Comparison of ENCODE assay signal across 1 cellular context in the genomic region with DNA sequence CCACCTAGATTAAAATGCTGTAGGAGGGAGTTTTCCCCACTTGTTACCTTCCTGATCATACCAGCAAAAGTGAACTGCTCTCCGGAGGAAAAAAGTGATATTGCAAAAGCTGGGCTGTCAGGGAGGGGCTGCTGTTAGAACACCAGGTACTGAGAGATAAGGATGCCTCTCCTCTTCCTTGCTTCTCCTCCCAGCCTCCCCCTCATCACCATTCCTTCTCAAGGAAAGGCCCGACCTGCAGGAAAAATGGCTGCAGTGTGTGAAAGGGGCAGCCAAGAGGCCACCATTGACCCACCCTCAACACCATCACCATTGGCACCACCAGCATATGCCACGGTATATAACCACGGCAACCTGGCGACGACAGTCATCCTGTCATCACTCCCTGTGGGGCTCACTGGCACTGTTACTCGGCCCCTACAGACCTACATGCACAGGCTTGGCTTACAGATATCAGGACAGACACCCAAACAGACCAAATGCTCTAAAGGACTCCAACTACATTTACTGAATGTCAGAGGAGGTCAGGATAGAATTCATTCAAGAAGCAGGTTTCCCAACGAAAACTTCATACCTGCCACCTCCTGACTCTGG.
TF ChIP-seq lines count a peak whose summit lies in the region.

No MANE protein-coding gene starts in this region.

TF ChIP-seq in K562, 482 proteins besides CTCF, POLR2A, EP300 and RAD21 (continued from another document):
- TF ChIP-seq NEUROD1 (IDR thresholded peaks at IDR 0.05; ENCODE audit: borderline replicate concordance, low read depth, low read length, partially characterized antibody) (peak; percentile 21), CTBP1 (IDR thresholded peaks at IDR 0.05; ENCODE audit: borderline replicate concordance) (peak; percentile 96), TEAD4 (IDR thresholded peaks at IDR 0.05; ENCODE audit: low read length) (peak; percentile 45; the same call in 1 of the 2 replicates), TEAD4 (CRISPR knock-in tag; IDR thresholded peaks at IDR 0.05; ENCODE audit: borderline replicate concordance) (no peak), ZNF347 (CRISPR knock-in tag; IDR thresholded peaks at IDR 0.05; ENCODE audit: low read depth) (no peak), ZNF436 (CRISPR knock-in tag; IDR thresholded peaks at IDR 0.05) (no peak), POLR2H (tag; IDR thresholded peaks at IDR 0.05; ENCODE audit: low read depth) (no peak), ZNF75A (CRISPR knock-in tag; IDR thresholded peaks at IDR 0.05) (no peak), YY1 (IDR thresholded peaks at IDR 0.05; ENCODE audit: borderline replicate concordance in 1 of 3, control insufficient read depth in 1 of 3, extremely low read depth in 1 of 3, insufficient read depth in 3 of 3, insufficient read length in 1 of 3, insufficient replicate concordance in 2 of 3, low read depth in 1 of 3, low read length in 2 of 3) (peak in 1 of 3 experiments; percentile 17), FOXK2 (conservative IDR thresholded peaks at IDR 0.05 in 1 of 2, IDR thresholded peaks at IDR 0.05 in 1 of 2; ENCODE audit: low read depth in 2 of 2) (no peak), ZEB2 (IDR thresholded peaks at IDR 0.05) (peak; percentile 88), CHD4 (IDR thresholded peaks at IDR 0.05; ENCODE audit: insufficient read depth, insufficient replicate concordance, low read depth, low read length, poor library complexity, severe bottlenecking) (no peak), ZNF431 (CRISPR knock-in tag; IDR thresholded peaks at IDR 0.05) (no peak), CHD1 (IDR thresholded peaks at IDR 0.05; ENCODE audit: low read length) (no peak), FOXM1 (IDR thresholded peaks at IDR 0.05; ENCODE audit: low read depth) (no peak), FOXM1 (CRISPR knock-in tag; IDR thresholded peaks at IDR 0.05; ENCODE audit: low read depth) (no peak), TCF3 (CRISPR knock-in tag; IDR thresholded peaks at IDR 0.05) (peak; percentile 85), IRF9 (tag; IDR thresholded peaks at IDR 0.05) (no peak), ZNF232 (CRISPR knock-in tag; IDR thresholded peaks at IDR 0.05) (no peak), GABPB2 (CRISPR knock-in tag; conservative IDR thresholded peaks at IDR 0.05) (no peak), CBX3 (IDR thresholded peaks at IDR 0.05; ENCODE audit: borderline replicate concordance in 1 of 2, low read length in 2 of 2) (no peak), EZH2 (IDR thresholded peaks at IDR 0.05; ENCODE audit: borderline replicate concordance, low read depth, low read length) (no peak), MEIS2 (IDR thresholded peaks at IDR 0.05; ENCODE audit: partially characterized antibody) (peak; percentile 47), ZNF707 (CRISPR knock-in tag; conservative IDR thresholded peaks at IDR 0.05) (no peak), CEBPB (tag; IDR thresholded peaks at IDR 0.05) (peak; percentile 87), SMARCC2 (IDR thresholded peaks at IDR 0.05; ENCODE audit: low read depth) (0 out of 2 replicates have a peak, but pooled peaks have one; percentile 48), NFE2L1 (tag; IDR thresholded peaks at IDR 0.05; ENCODE audit: borderline replicate concordance, low read depth) (no peak), EHMT2 (IDR thresholded peaks at IDR 0.05) (peak; percentile 57; the same call in 1 of the 2 replicates), RCOR1 (IDR thresholded peaks at IDR 0.05; ENCODE audit: borderline replicate concordance in 1 of 2, low read depth in 2 of 2, low read length in 2 of 2) (peak in 1 of 2 experiments; percentile 83; a peak in 2 of 4 replicates), ETV6 (IDR thresholded peaks at IDR 0.05; ENCODE audit: borderline replicate concordance in 1 of 2, low read depth in 2 of 2, low read length in 1 of 2) (no peak), ETV6 (CRISPR knock-in tag; IDR thresholded peaks at IDR 0.05; ENCODE audit: borderline replicate concordance) (no peak), POLR2G (IDR thresholded peaks at IDR 0.05; ENCODE audit: low read depth, low read length) (no peak), SMAD4 (CRISPR knock-in tag; conservative IDR thresholded peaks at IDR 0.05) (0 out of 2 replicates have a peak, but pooled peaks have one; percentile 38), ZKSCAN1 (IDR thresholded peaks at IDR 0.05; ENCODE audit: low read depth, low read length) (0 out of 2 replicates have a peak, but pooled peaks have one; percentile 37), KDM1A (IDR thresholded peaks at IDR 0.05) (peak in 1 of 2 experiments; percentile 52; a peak in 2 of 4 replicates), EP400 (IDR thresholded peaks at IDR 0.05) (no peak), CBX2 (IDR thresholded peaks at IDR 0.05; ENCODE audit: insufficient read depth, low read length, poor library complexity, severe bottlenecking) (no peak), MTA3 (IDR thresholded peaks at IDR 0.05; ENCODE audit: borderline replicate concordance) (peak; percentile 59; the same call in 1 of the 2 replicates), GTF2F1 (IDR thresholded peaks at IDR 0.05; ENCODE audit: low read depth, low read length) (no peak)
- TF ChIP-seq, protein P1, sequence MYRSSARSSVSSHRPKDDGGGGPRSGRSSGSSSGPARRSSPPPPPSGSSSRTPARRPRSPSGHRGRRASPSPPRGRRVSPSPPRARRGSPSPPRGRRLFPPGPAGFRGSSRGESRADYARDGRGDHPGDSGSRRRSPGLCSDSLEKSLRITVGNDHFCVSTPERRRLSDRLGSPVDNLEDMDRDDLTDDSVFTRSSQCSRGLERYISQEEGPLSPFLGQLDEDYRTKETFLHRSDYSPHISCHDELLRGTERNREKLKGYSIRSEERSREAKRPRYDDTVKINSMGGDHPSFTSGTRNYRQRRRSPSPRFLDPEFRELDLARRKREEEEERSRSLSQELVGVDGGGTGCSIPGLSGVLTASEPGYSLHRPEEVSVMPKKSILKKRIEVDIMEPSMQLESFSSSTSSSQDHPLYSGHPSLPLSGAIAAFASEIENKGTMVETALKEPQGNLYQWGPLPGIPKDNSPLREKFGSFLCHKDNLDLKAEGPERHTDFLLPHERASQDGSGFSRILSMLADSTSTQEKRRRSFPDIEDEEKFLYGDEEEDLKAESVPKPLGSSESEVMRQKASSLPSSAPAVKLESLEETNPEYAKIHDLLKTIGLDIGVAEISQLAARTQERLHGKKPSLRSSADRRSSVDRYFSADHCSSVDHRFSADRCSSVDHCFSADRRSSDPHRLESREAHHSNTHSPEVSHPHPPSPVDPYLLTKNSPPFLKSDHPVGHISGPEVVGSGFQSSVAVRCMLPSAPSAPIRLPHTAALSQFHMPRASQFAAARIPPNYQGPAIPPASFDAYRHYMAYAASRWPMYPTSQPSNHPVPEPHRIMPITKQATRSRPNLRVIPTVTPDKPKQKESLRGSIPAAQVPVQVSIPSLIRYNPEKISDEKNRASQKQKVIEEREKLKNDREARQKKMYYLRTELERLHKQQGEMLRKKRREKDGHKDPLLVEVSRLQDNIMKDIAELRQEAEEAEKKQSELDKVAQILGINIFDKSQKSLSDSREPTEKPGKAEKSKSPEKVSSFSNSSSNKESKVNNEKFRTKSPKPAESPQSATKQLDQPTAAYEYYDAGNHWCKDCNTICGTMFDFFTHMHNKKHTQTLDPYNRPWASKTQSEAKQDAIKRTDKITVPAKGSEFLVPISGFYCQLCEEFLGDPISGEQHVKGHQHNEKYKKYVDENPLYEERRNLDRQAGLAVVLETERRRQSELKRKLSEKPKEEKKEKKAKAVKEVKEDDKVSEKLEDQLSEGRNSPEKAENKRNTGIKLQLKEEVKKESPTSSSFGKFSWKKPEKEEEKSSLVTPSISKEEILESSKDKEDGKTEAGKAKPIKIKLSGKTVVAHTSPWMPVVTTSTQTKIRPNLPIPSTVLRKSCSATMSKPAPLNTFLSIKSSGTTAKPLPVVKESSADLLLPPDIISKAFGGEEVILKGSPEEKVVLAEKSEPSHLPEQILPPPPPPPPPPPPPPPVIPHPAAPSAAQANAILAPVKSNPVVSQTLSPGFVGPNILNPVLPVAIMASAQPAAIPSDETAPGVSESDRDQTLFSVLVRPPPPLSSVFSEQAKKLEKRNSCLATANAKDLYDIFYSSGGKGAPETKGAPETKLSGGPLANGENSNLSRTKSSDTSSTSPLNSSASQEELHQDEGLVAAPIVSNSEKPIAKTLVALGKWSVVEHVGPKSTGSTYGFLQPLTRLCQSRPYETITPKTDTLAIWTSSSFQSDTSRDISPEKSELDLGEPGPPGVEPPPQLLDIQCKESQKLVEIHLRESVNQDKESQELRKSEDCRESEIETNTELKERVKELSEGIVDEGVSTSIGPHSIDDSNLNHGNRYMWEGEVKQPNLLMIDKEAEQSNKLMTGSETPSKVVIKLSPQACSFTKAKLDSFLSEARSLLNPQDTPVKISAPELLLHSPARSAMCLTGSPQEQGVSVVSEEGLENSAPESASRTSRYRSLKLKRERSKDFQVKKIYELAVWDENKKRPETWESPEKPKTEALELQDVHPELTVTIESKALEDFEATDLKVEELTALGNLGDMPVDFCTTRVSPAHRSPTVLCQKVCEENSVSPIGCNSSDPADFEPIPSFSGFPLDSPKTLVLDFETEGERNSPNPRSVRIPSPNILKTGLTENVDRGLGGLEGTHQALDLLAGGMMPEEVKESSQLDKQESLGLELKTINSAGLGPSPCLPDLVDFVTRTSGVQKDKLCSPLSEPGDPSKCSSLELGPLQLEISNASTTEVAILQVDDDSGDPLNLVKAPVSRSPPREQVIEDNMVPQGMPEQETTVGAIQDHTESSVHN (IDR thresholded peaks at IDR 0.05; ENCODE audit: borderline replicate concordance in 1 of 2, low read depth in 1 of 2): no peak
- TF ChIP-seq, protein P2, sequence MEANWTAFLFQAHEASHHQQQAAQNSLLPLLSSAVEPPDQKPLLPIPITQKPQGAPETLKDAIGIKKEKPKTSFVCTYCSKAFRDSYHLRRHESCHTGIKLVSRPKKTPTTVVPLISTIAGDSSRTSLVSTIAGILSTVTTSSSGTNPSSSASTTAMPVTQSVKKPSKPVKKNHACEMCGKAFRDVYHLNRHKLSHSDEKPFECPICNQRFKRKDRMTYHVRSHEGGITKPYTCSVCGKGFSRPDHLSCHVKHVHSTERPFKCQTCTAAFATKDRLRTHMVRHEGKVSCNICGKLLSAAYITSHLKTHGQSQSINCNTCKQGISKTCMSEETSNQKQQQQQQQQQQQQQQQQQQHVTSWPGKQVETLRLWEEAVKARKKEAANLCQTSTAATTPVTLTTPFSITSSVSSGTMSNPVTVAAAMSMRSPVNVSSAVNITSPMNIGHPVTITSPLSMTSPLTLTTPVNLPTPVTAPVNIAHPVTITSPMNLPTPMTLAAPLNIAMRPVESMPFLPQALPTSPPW (CRISPR knock-in tag; IDR thresholded peaks at IDR 0.05): peak; percentile 79
- TF ChIP-seq, protein P3, sequence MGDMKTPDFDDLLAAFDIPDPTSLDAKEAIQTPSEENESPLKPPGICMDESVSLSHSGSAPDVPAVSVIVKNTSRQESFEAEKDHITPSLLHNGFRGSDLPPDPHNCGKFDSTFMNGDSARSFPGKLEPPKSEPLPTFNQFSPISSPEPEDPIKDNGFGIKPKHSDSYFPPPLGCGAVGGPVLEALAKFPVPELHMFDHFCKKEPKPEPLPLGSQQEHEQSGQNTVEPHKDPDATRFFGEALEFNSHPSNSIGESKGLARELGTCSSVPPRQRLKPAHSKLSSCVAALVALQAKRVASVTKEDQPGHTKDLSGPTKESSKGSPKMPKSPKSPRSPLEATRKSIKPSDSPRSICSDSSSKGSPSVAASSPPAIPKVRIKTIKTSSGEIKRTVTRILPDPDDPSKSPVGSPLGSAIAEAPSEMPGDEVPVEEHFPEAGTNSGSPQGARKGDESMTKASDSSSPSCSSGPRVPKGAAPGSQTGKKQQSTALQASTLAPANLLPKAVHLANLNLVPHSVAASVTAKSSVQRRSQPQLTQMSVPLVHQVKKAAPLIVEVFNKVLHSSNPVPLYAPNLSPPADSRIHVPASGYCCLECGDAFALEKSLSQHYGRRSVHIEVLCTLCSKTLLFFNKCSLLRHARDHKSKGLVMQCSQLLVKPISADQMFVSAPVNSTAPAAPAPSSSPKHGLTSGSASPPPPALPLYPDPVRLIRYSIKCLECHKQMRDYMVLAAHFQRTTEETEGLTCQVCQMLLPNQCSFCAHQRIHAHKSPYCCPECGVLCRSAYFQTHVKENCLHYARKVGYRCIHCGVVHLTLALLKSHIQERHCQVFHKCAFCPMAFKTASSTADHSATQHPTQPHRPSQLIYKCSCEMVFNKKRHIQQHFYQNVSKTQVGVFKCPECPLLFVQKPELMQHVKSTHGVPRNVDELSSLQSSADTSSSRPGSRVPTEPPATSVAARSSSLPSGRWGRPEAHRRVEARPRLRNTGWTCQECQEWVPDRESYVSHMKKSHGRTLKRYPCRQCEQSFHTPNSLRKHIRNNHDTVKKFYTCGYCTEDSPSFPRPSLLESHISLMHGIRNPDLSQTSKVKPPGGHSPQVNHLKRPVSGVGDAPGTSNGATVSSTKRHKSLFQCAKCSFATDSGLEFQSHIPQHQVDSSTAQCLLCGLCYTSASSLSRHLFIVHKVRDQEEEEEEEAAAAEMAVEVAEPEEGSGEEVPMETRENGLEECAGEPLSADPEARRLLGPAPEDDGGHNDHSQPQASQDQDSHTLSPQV (IDR thresholded peaks at IDR 0.05): peak; percentile 23; the same call in 1 of the 2 replicates
- TF ChIP-seq, protein P4, sequence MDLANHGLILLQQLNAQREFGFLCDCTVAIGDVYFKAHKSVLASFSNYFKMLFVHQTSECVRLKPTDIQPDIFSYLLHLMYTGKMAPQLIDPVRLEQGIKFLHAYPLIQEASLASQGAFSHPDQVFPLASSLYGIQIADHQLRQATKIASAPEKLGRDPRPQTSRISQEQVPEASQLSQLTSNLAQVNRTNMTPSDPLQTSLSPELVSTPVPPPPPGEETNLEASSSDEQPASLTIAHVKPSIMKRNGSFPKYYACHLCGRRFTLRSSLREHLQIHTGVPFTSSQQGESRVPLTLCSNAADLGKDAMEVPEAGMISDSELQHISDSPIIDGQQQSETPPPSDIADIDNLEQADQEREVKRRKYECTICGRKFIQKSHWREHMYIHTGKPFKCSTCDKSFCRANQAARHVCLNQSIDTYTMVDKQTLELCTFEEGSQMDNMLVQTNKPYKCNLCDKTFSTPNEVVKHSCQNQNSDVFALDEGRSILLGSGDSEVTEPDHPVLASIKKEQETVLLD (IDR thresholded peaks at IDR 0.05): peak; percentile 63; the same call in 1 of the 2 replicates
